In genomic region chr19:55340144-55340783, GRCh38 we compare ENCODE assay signal across 9 cellular contexts. TPM values are rescaled to one million over a fixed set of nuclear protein-coding genes. Genes with fewer than 3 reads are reported as not detected.
DNase-seq lines count a peak whose midpoint lies in the region; ATAC-seq, FAIRE-seq and TF ChIP-seq lines count a peak whose summit lies in the region.
"Had no signal": no experiment of that assay in that cellular context is flagged by ENCODE, and none has a peak within 500 bp of the region (broad histone marks: within the 10 kb centered on the region; RNA-seq: fewer than 3 reads in every experiment).

No MANE protein-coding gene starts in this region.

- H3K27me3 ChIP-seq in Panc1 (ENCODE audit: control insufficient read depth, insufficient read depth, low read length) (no peaks in the 10 kb centered on the region), H1 (replicated peaks in 1 of 4; ENCODE audit: control insufficient read depth in 3 of 4, extremely low read depth in 1 of 4, insufficient read depth in 3 of 4, low read length in 3 of 4) (peaks cover 0 to 3% (median 0%) of the 10 kb centered on the region in 4 experiments; a peak in 1 of 7 replicates), neuron (ENCODE audit: insufficient read depth, low read length) (no peaks in the 10 kb centered on the region)

- no peak overlapping the region for H3K14ac ChIP-seq in H1 (ENCODE audit: insufficient read length)

- peak overlapping the region; percentile 88 for H2BK5ac ChIP-seq in H1 (ENCODE audit: low read depth, low read length)

- peak overlapping the region; percentile 8 for H3K4ac ChIP-seq in H1 (replicated peaks; ENCODE audit: insufficient read length, low read depth, low read length)

- peak overlapping the region; percentile 53; the same call in 1 of the 2 replicates for H2BK15ac ChIP-seq in H1 (ENCODE audit: low read length)

- H3K23ac ChIP-seq in H1 (ENCODE audit: insufficient read length), result no peak overlapping the region

- H3K4me3 ChIP-seq in GM12865 (ENCODE audit: low read depth, low read length) (peak overlapping the region; percentile 95), Panc1 (ENCODE audit: low read depth in 2 of 2, low read length in 2 of 2) (peak overlapping the region; percentile 73 to 87), H1 (ENCODE audit: extremely low read depth in 1 of 4, insufficient read depth in 2 of 4, low read depth in 3 of 4, low read length in 4 of 4) (peak overlapping the region; percentile 69 to 85 (median 84)), neuron (ENCODE audit: low read length) (peak overlapping the region; percentile 57)

- TF ChIP-seq RAD21 in H1 (IDR thresholded peaks at IDR 0.05 in 1 of 2, conservative IDR thresholded peaks at IDR 0.05 in 1 of 2; ENCODE audit: low read depth in 2 of 2, low read length in 2 of 2), result no peak

- H3K27ac ChIP-seq in Panc1 (ENCODE audit: low read length) (peak overlapping the region; percentile 83), H1 (ENCODE audit: low read depth, low read length) (peak overlapping the region; percentile 62)

- H2AFZ ChIP-seq in H1 (ENCODE audit: low read length) (no peak overlapping the region), neuron (ENCODE audit: low read depth, low read length) (no peak overlapping the region)

- no TSS peak for BruUV-seq in Panc1 (replicated peaks; lab: Mats Ljungman, UMichigan)

- peak overlapping the region; percentile 34 for H4K91ac ChIP-seq in H1 (replicated peaks; ENCODE audit: insufficient read length, low read length)

- peak overlapping the region; percentile 80 for H3K18ac ChIP-seq in H1 (ENCODE audit: extremely low read depth, low read length)

- H4K8ac ChIP-seq in H1 (ENCODE audit: extremely low read depth, insufficient read depth, low read length), result peak overlapping the region; percentile 74

- 7% methylated on average over 11 of the region's 15 CpGs; no CpG with 5 or more reads in 1 of the 2 experiments for WGBS in H1 (ENCODE audit: extremely low coverage in 1 of 2, insufficient coverage in 1 of 2, insufficient read length in 1 of 2, insufficient replicate concordance in 2 of 2, low coverage in 1 of 2, low lambda C conversion rate in 2 of 2, missing lambda C conversion rate in 1 of 2), 2 experiments

- H4K20me1 ChIP-seq in H1 (replicated peaks in 1 of 2; ENCODE audit: control insufficient read depth in 1 of 2, insufficient read depth in 2 of 2, low read length in 2 of 2), result peaks cover 0 to 6% of the 10 kb centered on the region in 2 experiments

- peaks cover 5% of the 10 kb centered on the region; the same call in 1 of the 2 replicates for H3K79me1 ChIP-seq in H1 (ENCODE audit: low read depth, low read length)

- H3K4me2 ChIP-seq in H1 (ENCODE audit: insufficient read depth in 1 of 2, low read depth in 2 of 2, low read length in 2 of 2), result peak overlapping the region; percentile 79 to 94

- peaks cover 0 to 3% of the 10 kb centered on the region in 2 experiments; a peak in 1 of 4 replicates for H3K79me2 ChIP-seq in H1 (ENCODE audit: control insufficient read depth in 1 of 2, insufficient read depth in 2 of 2, low read length in 2 of 2)

- H2BK12ac ChIP-seq in H1 (ENCODE audit: low read depth, low read length), result 0 out of 2 replicates have a peak overlapping the region, but pooled peaks have one; percentile 50

- TF ChIP-seq EP300 in H1 (IDR thresholded peaks at IDR 0.05; ENCODE audit: borderline replicate concordance in 1 of 2, low read depth in 2 of 2, low read length in 2 of 2), result no peak

- TF ChIP-seq POLR2A in H1 (IDR thresholded peaks at IDR 0.05; ENCODE audit: control extremely low read depth in 1 of 2, low read depth in 2 of 2, low read length in 2 of 2), result no peak

- H3K4me1 ChIP-seq in Panc1 (ENCODE audit: control insufficient read depth, insufficient read depth, low read length) (peaks cover 16% of the 10 kb centered on the region), H1 (replicated peaks in 1 of 4; ENCODE audit: control insufficient read depth in 3 of 4, insufficient read depth in 4 of 4, low read length in 3 of 4) (peaks cover 0 to 16% (median 9%) of the 10 kb centered on the region in 4 experiments; a peak in 6 of 7 replicates), neuron (ENCODE audit: insufficient read depth, low read length) (peaks cover 13% of the 10 kb centered on the region)

- CTCF ChIA-PET in Panc1 (lab: Charles Lee), result interaction anchor here (0.6 to 2.4 kb wide), 3 partner anchors 31 to 164 kb away, joined by 3 to 16 read pairs (median 9); no protein-coding TSS in a partner anchor
- CTCF ChIA-PET in H1 (lab: Charles Lee; ENCODE audit: partially characterized antibody), result interaction anchor here (0.6 to 2.1 kb wide), 6 partner anchors 9 to 877 kb away, joined by 3 to 12 read pairs (median 6); partner anchors contain the start of gene LENG9

- H3K36me3 ChIP-seq in Panc1 (ENCODE audit: control insufficient read depth, insufficient read depth, low read length), result no peaks in the 10 kb centered on the region
- H3K36me3 ChIP-seq in H1 (ENCODE audit: control insufficient read depth in 2 of 4, insufficient read depth in 4 of 4, low read length in 3 of 4), result peaks cover 0 to 23% (median 13%) of the 10 kb centered on the region in 4 experiments; a peak in 4 of 8 replicates
- H3K36me3 ChIP-seq in neuron (ENCODE audit: insufficient read depth, low read length), result peaks cover 20% of the 10 kb centered on the region

- peak overlapping the region; percentile 86; the same call in 1 of the 2 replicates for H2AK5ac ChIP-seq in H1 (ENCODE audit: low read depth, low read length)

- H3K9me3 ChIP-seq in Panc1 (ENCODE audit: control insufficient read depth, insufficient read depth, low read depth, low read length) (no peaks in the 10 kb centered on the region), H1 (ENCODE audit: insufficient read depth in 2 of 2, low read depth in 1 of 2, low read length in 1 of 2) (no peaks in the 10 kb centered on the region), neuron (ENCODE audit: low read length) (no peaks in the 10 kb centered on the region)

- peak overlapping the region in 3 of 4 experiments; percentile 68 to 82 (median 76); a peak in 5 of 7 replicates for H3K9ac ChIP-seq in H1 (replicated peaks in 1 of 4; ENCODE audit: extremely low read depth in 1 of 4, low read depth in 3 of 4, low read length in 3 of 4)

- peak overlapping the region; percentile 88 for H3K56ac ChIP-seq in H1 (replicated peaks; ENCODE audit: insufficient read length, low read depth, low read length)

- peak overlapping the region; percentile 55 for H4K5ac ChIP-seq in H1 (ENCODE audit: insufficient read length, low read depth, low read length)

- no peak overlapping the region for H2BK120ac ChIP-seq in H1 (replicated peaks; ENCODE audit: low read depth, low read length)

- DNase-seq in GM12865 (ENCODE audit: low read depth), result peak; percentile 39
- no peak for DNase-seq in Panc1 (ENCODE audit: low read depth, low spot score)
- no peak for DNase-seq in H1 (ENCODE audit: low read depth in 1 of 2, low spot score in 2 of 2)
- no peak for DNase-seq in SW480 (ENCODE audit: low spot score)
- DNase-seq in NCI-H2029 treated with DMSO at 0.1 percent for 48 hours (lab: John Stamatoyannopoulos, UW), result no peak
- no peak for DNase-seq in NCI-H1930 (lab: John Stamatoyannopoulos, UW)

- intact Hi-C loops in Panc1 (cut with micrococcal nuclease; ENCODE audit: unreplicated experiment), result no loop called here

- TF ChIP-seq CTCF in GM12865 (IDR thresholded peaks at IDR 0.05; ENCODE audit: insufficient read depth, low read depth, low read length, missing control alignments), result no peak
- no peak for TF ChIP-seq CTCF in Panc1 (IDR thresholded peaks at IDR 0.05)
- TF ChIP-seq CTCF in H1 (IDR thresholded peaks at IDR 0.05; ENCODE audit: control extremely low read depth in 1 of 3, insufficient read depth in 1 of 3, low read depth in 1 of 3, low read length in 3 of 3), result no peak

- POLR2A ChIA-PET in Panc1 (lab: Charles Lee) (interaction anchor here (0.7 to 1.1 kb wide), 2 partner anchors 8 kb away, joined by 3 to 24 read pairs; no protein-coding TSS in a partner anchor), H1 (lab: Charles Lee; ENCODE audit: partially characterized antibody) (interaction anchor here (0.6 to 4.1 kb wide), 23 partner anchors 8 to 210 kb away, joined by 3 to 30 read pairs (median 4); partner anchors contain the start of genes GARIN5B, TMEM238 and UBE2S)

- in situ Hi-C loops in Panc1 (cut with HindIII; ENCODE audit: low pct_unique_long_range_greater_than_20kb, low sequenced_read_pairs), result no loop called here

- no peak overlapping the region for H2BK20ac ChIP-seq in H1 (ENCODE audit: low read length)

- H3K23me2 ChIP-seq in H1 (ENCODE audit: low read depth, low read length), result peaks cover 20% of the 10 kb centered on the region; the same call in 1 of the 2 replicates

- ATAC-seq in Panc1, result 0 out of 2 replicates have a peak, but pooled peaks have one; percentile 0
- no peak for ATAC-seq in HG02763 (IDR thresholded peaks at IDR 0.05; ENCODE audit: unreplicated experiment)

- no peak for FAIRE-seq in H1 (lab: Jason Lieb, UNC)

RNA-seq across cellular contexts. Expression of gene KMT5C, which starts 0.6 kb away (rescaled TPM):
- total RNA-seq in Panc1 (2021; ENCODE audit: unreplicated experiment), result 30.6 TPM
- 27.7 TPM for polyA plus RNA-seq in Panc1 (2012; ENCODE audit: insufficient read length)
- 31.5 and 33.4 TPM in 2 replicates for total RNA-seq in H1 (2021; fragmentation: NEBNext Ultra II Directional; extraction: Animal tissue kit (Norgen Biotek cat#: 25700))
- 24.9 and 59.4 TPM in 2 replicates for polyA plus RNA-seq in H1 (2011; rRNA removed)
- polyA plus RNA-seq in H1 (2011; cell fraction: cytosol; rRNA removed), result 51.5 TPM
- polyA plus RNA-seq in H1 (2011; cell fraction: nucleus; rRNA removed), result 148 TPM
- polyA plus RNA-seq in H1 (2012, experiment 1 of 2), result 23.9 to 39.0 TPM (median 36.7 TPM) in 4 replicates
- polyA plus RNA-seq in H1 (2012, experiment 2 of 2), result 19.9 TPM
- 19.6 TPM for polyA plus RNA-seq in H1 (2013, experiment 1 of 2)
- polyA plus RNA-seq in H1 (2013, experiment 2 of 2), result 16.4 TPM
- polyA minus RNA-seq in H1 (2011; rRNA and poly(A)+ RNA removed), result 11.4 and 23.8 TPM in 2 replicates
- polyA minus RNA-seq in H1 (2011; cell fraction: cytosol; rRNA and poly(A)+ RNA removed), result 15.4 TPM
- 45.0 TPM for polyA minus RNA-seq in H1 (2011; cell fraction: nucleus; rRNA and poly(A)+ RNA removed)

RNA-seq across cellular contexts. Expression of gene COX6B2, which starts 14.3 kb away (rescaled TPM):
- 5.6 TPM for total RNA-seq in Panc1 (2021; ENCODE audit: unreplicated experiment)
- 8.4 TPM for polyA plus RNA-seq in Panc1 (2012; ENCODE audit: insufficient read length)
- 6.4 and 6.5 TPM in 2 replicates for total RNA-seq in H1 (2021; fragmentation: NEBNext Ultra II Directional; extraction: Animal tissue kit (Norgen Biotek cat#: 25700))
- 4.9 and 12.2 TPM in 2 replicates for polyA plus RNA-seq in H1 (2011; rRNA removed)
- polyA plus RNA-seq in H1 (2011; cell fraction: cytosol; rRNA removed), result 8.4 TPM
- 45.5 TPM for polyA plus RNA-seq in H1 (2011; cell fraction: nucleus; rRNA removed)
- polyA plus RNA-seq in H1 (2012, experiment 1 of 2), result 3.7 to 7.0 TPM (median 4.7 TPM) in 4 replicates
- 2.4 TPM for polyA plus RNA-seq in H1 (2012, experiment 2 of 2)
- 4.6 TPM for polyA plus RNA-seq in H1 (2013, experiment 1 of 2)
- polyA plus RNA-seq in H1 (2013, experiment 2 of 2), result 3.5 TPM
- polyA minus RNA-seq in H1 (2011; rRNA and poly(A)+ RNA removed), result 2.6 and 7.3 TPM in 2 replicates
- polyA minus RNA-seq in H1 (2011; cell fraction: cytosol; rRNA and poly(A)+ RNA removed), result 3.2 TPM
- polyA minus RNA-seq in H1 (2011; cell fraction: nucleus; rRNA and poly(A)+ RNA removed), result 3.5 TPM

RNA-seq across cellular contexts. Expression of gene TMEM150B, which starts 15.1 kb away (rescaled TPM):
- total RNA-seq in Panc1 (2021; ENCODE audit: unreplicated experiment), result not detected
- polyA plus RNA-seq in Panc1 (2012; ENCODE audit: insufficient read length), result 0.28 TPM
- 0.88 and 0.91 TPM in 2 replicates for total RNA-seq in H1 (2021; fragmentation: NEBNext Ultra II Directional; extraction: Animal tissue kit (Norgen Biotek cat#: 25700))
- 0.41 and 0.46 TPM in 2 replicates for polyA plus RNA-seq in H1 (2011; rRNA removed)
- polyA plus RNA-seq in H1 (2011; cell fraction: cytosol; rRNA removed), result 0.39 TPM
- 0.27 TPM for polyA plus RNA-seq in H1 (2011; cell fraction: nucleus; rRNA removed)
- polyA plus RNA-seq in H1 (2012, experiment 1 of 2), result 0.20 to 0.63 TPM (median 0.27 TPM) in 3 of 4 replicates, not detected in the other
- 0.31 TPM for polyA plus RNA-seq in H1 (2012, experiment 2 of 2)
- 0.34 TPM for polyA plus RNA-seq in H1 (2013, experiment 1 of 2)
- polyA plus RNA-seq in H1 (2013, experiment 2 of 2), result 0.22 TPM
- polyA minus RNA-seq in H1 (2011; rRNA and poly(A)+ RNA removed), result 0.35 TPM in 1 of 2 replicates, not detected in the other
- polyA minus RNA-seq in H1 (2011; cell fraction: cytosol; rRNA and poly(A)+ RNA removed), result not detected
- not detected for polyA minus RNA-seq in H1 (2011; cell fraction: nucleus; rRNA and poly(A)+ RNA removed)

RNA-seq across cellular contexts. Expression of gene GARIN5B, which starts 22.8 kb away (rescaled TPM):
- total RNA-seq in Panc1 (2021; ENCODE audit: unreplicated experiment), result not detected
- not detected for polyA plus RNA-seq in Panc1 (2012; ENCODE audit: insufficient read length)
- not detected in 2 replicates for total RNA-seq in H1 (2021; fragmentation: NEBNext Ultra II Directional; extraction: Animal tissue kit (Norgen Biotek cat#: 25700))
- 0.03 and 0.05 TPM in 2 replicates for polyA plus RNA-seq in H1 (2011; rRNA removed)
- polyA plus RNA-seq in H1 (2011; cell fraction: cytosol; rRNA removed), result 0.03 TPM
- 0.63 TPM for polyA plus RNA-seq in H1 (2011; cell fraction: nucleus; rRNA removed)
- 0.08 TPM in 1 of 4 replicates, not detected in the others for polyA plus RNA-seq in H1 (2012, experiment 1 of 2)
- polyA plus RNA-seq in H1 (2012, experiment 2 of 2), result not detected
- polyA plus RNA-seq in H1 (2013, experiment 1 of 2), result 0.02 TPM
- polyA plus RNA-seq in H1 (2013, experiment 2 of 2), result 0.02 TPM
- polyA minus RNA-seq in H1 (2011; rRNA and poly(A)+ RNA removed), result not detected in 2 replicates
- polyA minus RNA-seq in H1 (2011; cell fraction: cytosol; rRNA and poly(A)+ RNA removed), result not detected
- polyA minus RNA-seq in H1 (2011; cell fraction: nucleus; rRNA and poly(A)+ RNA removed), result 0.20 TPM
- total RNA-seq: T-helper 1 cell treated with Interleukin-12 subunit alpha and Interleukin-12 subunit beta and Interleukin-4 antibody, amounts not matched to agents 30 ng/mL and 1 ng/mL, for 36 hours had no signal

RNA-seq across cellular contexts. Expression of gene IL11, which starts 30.0 kb away (rescaled TPM):
- total RNA-seq in Panc1 (2021; ENCODE audit: unreplicated experiment), result 4.4 TPM
- 3.6 TPM for polyA plus RNA-seq in Panc1 (2012; ENCODE audit: insufficient read length)
- 1.6 and 2.8 TPM in 2 replicates for total RNA-seq in H1 (2021; fragmentation: NEBNext Ultra II Directional; extraction: Animal tissue kit (Norgen Biotek cat#: 25700))
- 1.7 and 2.7 TPM in 2 replicates for polyA plus RNA-seq in H1 (2011; rRNA removed)
- polyA plus RNA-seq in H1 (2011; cell fraction: cytosol; rRNA removed), result 2.3 TPM
- 6.8 TPM for polyA plus RNA-seq in H1 (2011; cell fraction: nucleus; rRNA removed)
- polyA plus RNA-seq in H1 (2012, experiment 1 of 2), result 1.0 to 2.3 TPM (median 1.2 TPM) in 4 replicates
- polyA plus RNA-seq in H1 (2012, experiment 2 of 2), result 1.2 TPM
- 1.2 TPM for polyA plus RNA-seq in H1 (2013, experiment 1 of 2)
- 1.0 TPM for polyA plus RNA-seq in H1 (2013, experiment 2 of 2)
- 0.27 and 0.41 TPM in 2 replicates for polyA minus RNA-seq in H1 (2011; rRNA and poly(A)+ RNA removed)
- polyA minus RNA-seq in H1 (2011; cell fraction: cytosol; rRNA and poly(A)+ RNA removed), result 1.5 TPM
- polyA minus RNA-seq in H1 (2011; cell fraction: nucleus; rRNA and poly(A)+ RNA removed), result 2.2 TPM
